Comparison of ENCODE assay signal across 16 cellular contexts in genomic region chr4:139823345-139823744, GRCh38.
DNase-seq lines count a peak whose midpoint lies in the region; ATAC-seq and TF ChIP-seq lines count a peak whose summit lies in the region.
"Had no signal": no experiment of that assay in that cellular context is flagged by ENCODE, and none has a peak within 500 bp of the region (broad histone marks: within the 10 kb centered on the region; RNA-seq: fewer than 3 reads in every experiment).

No MANE protein-coding gene starts in this region.

- no peak overlapping the region for H3K56ac ChIP-seq in H9 (ENCODE audit: insufficient read length, low read depth, low read length)

- no peaks in the 10 kb centered on the region for H3K79me2 ChIP-seq in H9 (ENCODE audit: insufficient read depth, low read length)

- H2BK120ac ChIP-seq in H9 (ENCODE audit: low read depth, low read length, poor library complexity, severe bottlenecking) (no peak overlapping the region), neuronal stem cell (ENCODE audit: low read depth, low read length) (no peak overlapping the region)

- H3K18ac ChIP-seq in H9 (ENCODE audit: insufficient read length, low read depth, low read length) (peak overlapping the region; percentile 2), neuronal stem cell (ENCODE audit: low read length) (peak overlapping the region; percentile 84)

- CTCF ChIA-PET in CD4-positive, alpha-beta memory T cell (lab: Charles Lee; ENCODE audit: partially characterized antibody), result interaction anchor here (0.5 kb wide), 1 partner anchor 115 kb away, joined by 3 read pairs; no protein-coding TSS in a partner anchor

- no peak overlapping the region for H3K4me2 ChIP-seq in H9 (ENCODE audit: insufficient read depth, insufficient read length, low read length)
- no peak overlapping the region for H3K4me2 ChIP-seq in neuronal stem cell (ENCODE audit: insufficient read depth, low read length, poor library complexity, severe bottlenecking)
- H3K4me2 ChIP-seq: A549 had no signal

- H3K4ac ChIP-seq in H9 (ENCODE audit: low read depth, low read length) (no peak overlapping the region), neuronal stem cell (ENCODE audit: low read length) (peak overlapping the region; percentile 59)

- H3K14ac ChIP-seq in H9 (ENCODE audit: insufficient read depth, low read length) (no peak overlapping the region; the same call in 1 of the 2 replicates), neuronal stem cell (ENCODE audit: low read length) (no peak overlapping the region)

- no peaks in the 10 kb centered on the region for H4K20me1 ChIP-seq in H9 (ENCODE audit: control insufficient read depth, insufficient read depth, insufficient read length)

- H3K79me1 ChIP-seq in H9 (ENCODE audit: insufficient read depth, low read depth, low read length, poor library complexity, severe bottlenecking), result no peaks in the 10 kb centered on the region
- no peaks in the 10 kb centered on the region for H3K79me1 ChIP-seq in neuronal stem cell (ENCODE audit: low read depth, low read length)

- H4K8ac ChIP-seq in H9 (replicated peaks; ENCODE audit: insufficient read length, low read depth, low read length) (no peak overlapping the region), neuronal stem cell (ENCODE audit: low read depth, low read length) (no peak overlapping the region)

- H3K4me3 Mint-ChIP-seq in H9, result no peak overlapping the region
- no peak overlapping the region for H3K4me3 Mint-ChIP-seq in glutamatergic neuron (ENCODE audit: unreplicated experiment)
- H3K4me3 Mint-ChIP-seq in CD4-positive, alpha-beta memory T cell, result no peak overlapping the region
- H3K4me3 Mint-ChIP-seq: CD8-positive, alpha-beta T cell had no signal

- intact Hi-C loops in CD4-positive, alpha-beta memory T cell (cut with micrococcal nuclease), result no loop called here

- H2AK5ac ChIP-seq in H9 (ENCODE audit: insufficient read length, low read length) (no peak overlapping the region), neuronal stem cell (ENCODE audit: low read depth, low read length) (no peak overlapping the region)

- H3K4me1 ChIP-seq in H9 (ENCODE audit: insufficient read depth, low read length), result peaks cover 20% of the 10 kb centered on the region; the same call in 1 of the 2 replicates
- peaks cover 31 to 54% of the 10 kb centered on the region in 2 donors for H3K4me1 ChIP-seq in neuronal stem cell (ENCODE audit: control insufficient read depth in 2 of 2, insufficient read depth in 1 of 2, low read depth in 1 of 2, low read length in 2 of 2)
- H3K4me1 ChIP-seq in CD4-positive, alpha-beta memory T cell (ENCODE audit: insufficient read depth, low read length), result no peaks in the 10 kb centered on the region
- H3K4me1 ChIP-seq: A549, Caco-2 had no signal

- POLR2A ChIA-PET in CD4-positive, alpha-beta memory T cell (lab: Charles Lee; ENCODE audit: partially characterized antibody), result no interaction called here

- H2BK12ac ChIP-seq in H9 (ENCODE audit: insufficient read length, low read depth, low read length) (no peak overlapping the region), neuronal stem cell (ENCODE audit: low read length) (peak overlapping the region; percentile 85)

- H3K36me3 Mint-ChIP-seq in H9 (ENCODE audit: insufficient read depth in 1 of 3, low read depth in 3 of 3) (peaks cover 4 to 14% (median 10%) of the 10 kb centered on the region in 3 experiments; a peak in 6 of 7 replicates), glutamatergic neuron (ENCODE audit: unreplicated experiment) (no peaks in the 10 kb centered on the region)
- H3K36me3 Mint-ChIP-seq in CD4-positive, alpha-beta memory T cell, result no peaks in the 10 kb centered on the region
- H3K36me3 Mint-ChIP-seq: CD8-positive, alpha-beta T cell had no signal

- H3K27ac ChIP-seq in H9 (ENCODE audit: insufficient read length, low read depth, low read length) (no peak overlapping the region), neuronal stem cell (replicated peaks; ENCODE audit: low read length) (peak overlapping the region; percentile 10)
- H3K27ac ChIP-seq in CD4-positive, alpha-beta memory T cell (ENCODE audit: low read depth, low read length), result no peak overlapping the region
- H3K27ac ChIP-seq: A549, C4-2B had no signal

- H2BK15ac ChIP-seq in H9 (ENCODE audit: low read depth, low read length), result no peak overlapping the region
- H2BK15ac ChIP-seq in neuronal stem cell (ENCODE audit: low read length), result no peak overlapping the region

- H2BK5ac ChIP-seq in H9 (ENCODE audit: insufficient read length, low read length), result no peak overlapping the region
- no peak overlapping the region for H2BK5ac ChIP-seq in neuronal stem cell (ENCODE audit: low read length)

- no peak overlapping the region for H3K4me3 ChIP-seq in neuronal stem cell (ENCODE audit: low read length in 2 of 2)
- no peak overlapping the region for H3K4me3 ChIP-seq in CD4-positive, alpha-beta memory T cell (ENCODE audit: low read length in 2 of 2)
- H3K4me3 ChIP-seq: A549 had no signal

- H3K27ac Mint-ChIP-seq in H9 (peak overlapping the region in 1 of 3 experiments; percentile 90; a peak in 1 of 7 replicates), glutamatergic neuron (ENCODE audit: unreplicated experiment) (peak overlapping the region; percentile 44)
- H3K27ac Mint-ChIP-seq in CD4-positive, alpha-beta memory T cell, result no peak overlapping the region
- H3K27ac Mint-ChIP-seq: CD8-positive, alpha-beta T cell had no signal

- H3K9me3 Mint-ChIP-seq in H9, result peaks cover 6 to 11% of the 10 kb centered on the region in 2 experiments; a peak in 4 of 5 replicates
- peaks cover 8% of the 10 kb centered on the region for H3K9me3 Mint-ChIP-seq in glutamatergic neuron (ENCODE audit: unreplicated experiment)
- peaks cover 0 to 2% (median 0%) of the 10 kb centered on the region in 8 donors for H3K9me3 Mint-ChIP-seq in CD4-positive, alpha-beta memory T cell
- H3K9me3 Mint-ChIP-seq: CD8-positive, alpha-beta T cell had no signal

- H4K5ac ChIP-seq in H9 (ENCODE audit: insufficient read length, low read depth, low read length), result no peak overlapping the region

- H3K23me2 ChIP-seq in H9 (ENCODE audit: insufficient read length, low read depth, low read length, poor library complexity, severe bottlenecking), result peaks cover 4% of the 10 kb centered on the region

- H3K27me3 ChIP-seq in H9 (ENCODE audit: insufficient read depth, low read length), result no peaks in the 10 kb centered on the region; the same call in 1 of the 2 replicates
- H3K27me3 ChIP-seq in neuronal stem cell (ENCODE audit: control insufficient read depth in 3 of 3, insufficient read depth in 3 of 3, low read depth in 1 of 3, low read length in 3 of 3), result no peaks in the 10 kb centered on the region
- H3K27me3 ChIP-seq in CD4-positive, alpha-beta memory T cell (ENCODE audit: insufficient read depth, low read length), result no peaks in the 10 kb centered on the region
- H3K27me3 ChIP-seq: BE2C had no signal

- no peak for ATAC-seq in GM18511 (IDR thresholded peaks at IDR 0.05; ENCODE audit: unreplicated experiment)
- ATAC-seq: A549; CD8-positive, alpha-beta T cell; HCT116 had no signal

- H3K27me3 Mint-ChIP-seq in H9 (ENCODE audit: low read depth), result no peaks in the 10 kb centered on the region
- H3K27me3 Mint-ChIP-seq in glutamatergic neuron (ENCODE audit: unreplicated experiment), result peaks cover 3% of the 10 kb centered on the region
- H3K27me3 Mint-ChIP-seq in CD4-positive, alpha-beta memory T cell, result no peaks in the 10 kb centered on the region

- WGBS in H9 (ENCODE audit: extremely low coverage, insufficient read length, low lambda C conversion rate), result no CpG with 5 or more reads among the region's 4 CpGs
- WGBS in neuronal stem cell (ENCODE audit: extremely low coverage in 2 of 2, insufficient read length in 2 of 2, insufficient replicate concordance in 1 of 2), 2 donors, result no CpG with 5 or more reads among the region's 4 CpGs

- H3K4me1 Mint-ChIP-seq in H9, result peaks cover 55 to 58% of the 10 kb centered on the region in 2 experiments
- H3K4me1 Mint-ChIP-seq in glutamatergic neuron (ENCODE audit: low read depth, unreplicated experiment), result peaks cover 57% of the 10 kb centered on the region
- peaks cover 0 to 1% (median 0%) of the 10 kb centered on the region in 4 donors for H3K4me1 Mint-ChIP-seq in CD4-positive, alpha-beta memory T cell

- TF ChIP-seq CTCF in H9 (conservative IDR thresholded peaks at IDR 0.05) (no peak), glutamatergic neuron (IDR thresholded peaks at IDR 0.05; ENCODE audit: partially characterized antibody, unreplicated experiment) (no peak)

- no peak overlapping the region for H3T11ph ChIP-seq in H9 (ENCODE audit: low read length)

- H3K9me3 ChIP-seq in H9 (ENCODE audit: control insufficient read depth, low read depth, low read length) (no peaks in the 10 kb centered on the region), neuronal stem cell (replicated peaks in 1 of 2; ENCODE audit: control insufficient read depth in 2 of 2, insufficient read depth in 1 of 2, low read depth in 1 of 2, low read length in 2 of 2) (peaks cover 2 to 16% of the 10 kb centered on the region in 2 donors)
- no peaks in the 10 kb centered on the region for H3K9me3 ChIP-seq in CD4-positive, alpha-beta memory T cell (ENCODE audit: control insufficient read depth in 1 of 2, low read length in 2 of 2)
- H3K9me3 ChIP-seq: A549, BE2C, Caco-2 had no signal

- H4K91ac ChIP-seq in H9 (ENCODE audit: insufficient read length, low read depth, low read length), result no peak overlapping the region
- no peak overlapping the region for H4K91ac ChIP-seq in neuronal stem cell (ENCODE audit: low read depth, low read length, poor library complexity)

- H3K36me3 ChIP-seq in neuronal stem cell (replicated peaks in 1 of 2; ENCODE audit: control insufficient read depth in 2 of 2, insufficient read depth in 2 of 2, low read length in 2 of 2), result peaks cover 0 to 2% of the 10 kb centered on the region in 2 donors
- H3K36me3 ChIP-seq in CD4-positive, alpha-beta memory T cell (ENCODE audit: insufficient read depth, low read length), result no peaks in the 10 kb centered on the region
- H3K36me3 ChIP-seq: BE2C had no signal

- H3K23ac ChIP-seq in H9 (ENCODE audit: insufficient read length, low read depth, low read length) (no peak overlapping the region), neuronal stem cell (ENCODE audit: low read depth, low read length, poor library complexity) (no peak overlapping the region)

- H2BK20ac ChIP-seq in H9 (ENCODE audit: low read depth, low read length, poor library complexity, severe bottlenecking), result no peak overlapping the region

- DNase-seq in H9 (no peak), NCI-H2227 (lab: John Stamatoyannopoulos, UW; ENCODE audit: unreplicated experiment) (peak; percentile 59), glutamatergic neuron (no peak), neuronal stem cell (ENCODE audit: low spot score) (no peak), HT-29 (ENCODE audit: low spot score) (no peak)
- no peak for DNase-seq in CD4-positive, alpha-beta memory T cell
- DNase-seq: BE2C; Caco-2; CD8-positive, alpha-beta T cell; DND-41; GDM1; IMR-90 had no signal

- H3K9ac ChIP-seq in H9 (ENCODE audit: extremely low read depth, insufficient read length, low read length) (no peak overlapping the region), neuronal stem cell (ENCODE audit: low read depth, low read length, poor library complexity) (no peak overlapping the region)

- H2AFZ ChIP-seq in H9 (ENCODE audit: low read length), result no peak overlapping the region
- H2AFZ ChIP-seq in neuronal stem cell (ENCODE audit: low read length), result no peak overlapping the region
